1 cellular context compared by ENCODE assay signal in the genomic region with DNA sequence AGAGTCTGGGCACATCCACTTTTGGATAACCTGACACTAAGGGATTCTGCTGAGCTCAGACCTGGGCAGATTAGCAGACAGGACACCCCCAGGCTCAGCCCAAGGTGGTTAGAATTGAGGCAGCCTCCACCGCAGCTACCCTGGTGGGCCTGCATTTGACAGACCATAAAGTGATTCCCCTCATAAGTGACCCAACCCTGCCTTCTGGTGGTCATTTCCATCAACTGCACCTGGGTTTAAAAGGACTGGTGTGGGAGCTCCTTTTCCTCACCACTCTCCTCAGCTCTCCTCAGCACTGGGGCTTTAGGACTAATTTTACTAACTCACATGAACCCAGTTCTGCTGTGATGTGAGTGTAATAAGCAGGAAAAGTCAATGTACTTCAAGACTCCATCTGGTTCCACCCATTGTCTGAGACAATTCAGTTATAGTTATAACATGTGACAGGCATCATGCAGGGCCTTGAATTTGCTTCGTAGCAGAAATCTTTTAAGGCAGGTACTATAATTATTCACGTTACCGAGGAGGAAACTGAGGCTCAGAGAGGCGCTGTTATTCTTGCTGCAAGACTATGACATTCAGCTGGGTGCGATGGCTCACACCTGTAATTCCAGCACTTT.
TF ChIP-seq lines count a peak whose summit lies in the region.

No MANE protein-coding gene starts in this region.

TF ChIP-seq in GM23338, 12 proteins besides CTCF, POLR2A, EP300 and RAD21 (continued from another document):
- TF ChIP-seq, protein P1, sequence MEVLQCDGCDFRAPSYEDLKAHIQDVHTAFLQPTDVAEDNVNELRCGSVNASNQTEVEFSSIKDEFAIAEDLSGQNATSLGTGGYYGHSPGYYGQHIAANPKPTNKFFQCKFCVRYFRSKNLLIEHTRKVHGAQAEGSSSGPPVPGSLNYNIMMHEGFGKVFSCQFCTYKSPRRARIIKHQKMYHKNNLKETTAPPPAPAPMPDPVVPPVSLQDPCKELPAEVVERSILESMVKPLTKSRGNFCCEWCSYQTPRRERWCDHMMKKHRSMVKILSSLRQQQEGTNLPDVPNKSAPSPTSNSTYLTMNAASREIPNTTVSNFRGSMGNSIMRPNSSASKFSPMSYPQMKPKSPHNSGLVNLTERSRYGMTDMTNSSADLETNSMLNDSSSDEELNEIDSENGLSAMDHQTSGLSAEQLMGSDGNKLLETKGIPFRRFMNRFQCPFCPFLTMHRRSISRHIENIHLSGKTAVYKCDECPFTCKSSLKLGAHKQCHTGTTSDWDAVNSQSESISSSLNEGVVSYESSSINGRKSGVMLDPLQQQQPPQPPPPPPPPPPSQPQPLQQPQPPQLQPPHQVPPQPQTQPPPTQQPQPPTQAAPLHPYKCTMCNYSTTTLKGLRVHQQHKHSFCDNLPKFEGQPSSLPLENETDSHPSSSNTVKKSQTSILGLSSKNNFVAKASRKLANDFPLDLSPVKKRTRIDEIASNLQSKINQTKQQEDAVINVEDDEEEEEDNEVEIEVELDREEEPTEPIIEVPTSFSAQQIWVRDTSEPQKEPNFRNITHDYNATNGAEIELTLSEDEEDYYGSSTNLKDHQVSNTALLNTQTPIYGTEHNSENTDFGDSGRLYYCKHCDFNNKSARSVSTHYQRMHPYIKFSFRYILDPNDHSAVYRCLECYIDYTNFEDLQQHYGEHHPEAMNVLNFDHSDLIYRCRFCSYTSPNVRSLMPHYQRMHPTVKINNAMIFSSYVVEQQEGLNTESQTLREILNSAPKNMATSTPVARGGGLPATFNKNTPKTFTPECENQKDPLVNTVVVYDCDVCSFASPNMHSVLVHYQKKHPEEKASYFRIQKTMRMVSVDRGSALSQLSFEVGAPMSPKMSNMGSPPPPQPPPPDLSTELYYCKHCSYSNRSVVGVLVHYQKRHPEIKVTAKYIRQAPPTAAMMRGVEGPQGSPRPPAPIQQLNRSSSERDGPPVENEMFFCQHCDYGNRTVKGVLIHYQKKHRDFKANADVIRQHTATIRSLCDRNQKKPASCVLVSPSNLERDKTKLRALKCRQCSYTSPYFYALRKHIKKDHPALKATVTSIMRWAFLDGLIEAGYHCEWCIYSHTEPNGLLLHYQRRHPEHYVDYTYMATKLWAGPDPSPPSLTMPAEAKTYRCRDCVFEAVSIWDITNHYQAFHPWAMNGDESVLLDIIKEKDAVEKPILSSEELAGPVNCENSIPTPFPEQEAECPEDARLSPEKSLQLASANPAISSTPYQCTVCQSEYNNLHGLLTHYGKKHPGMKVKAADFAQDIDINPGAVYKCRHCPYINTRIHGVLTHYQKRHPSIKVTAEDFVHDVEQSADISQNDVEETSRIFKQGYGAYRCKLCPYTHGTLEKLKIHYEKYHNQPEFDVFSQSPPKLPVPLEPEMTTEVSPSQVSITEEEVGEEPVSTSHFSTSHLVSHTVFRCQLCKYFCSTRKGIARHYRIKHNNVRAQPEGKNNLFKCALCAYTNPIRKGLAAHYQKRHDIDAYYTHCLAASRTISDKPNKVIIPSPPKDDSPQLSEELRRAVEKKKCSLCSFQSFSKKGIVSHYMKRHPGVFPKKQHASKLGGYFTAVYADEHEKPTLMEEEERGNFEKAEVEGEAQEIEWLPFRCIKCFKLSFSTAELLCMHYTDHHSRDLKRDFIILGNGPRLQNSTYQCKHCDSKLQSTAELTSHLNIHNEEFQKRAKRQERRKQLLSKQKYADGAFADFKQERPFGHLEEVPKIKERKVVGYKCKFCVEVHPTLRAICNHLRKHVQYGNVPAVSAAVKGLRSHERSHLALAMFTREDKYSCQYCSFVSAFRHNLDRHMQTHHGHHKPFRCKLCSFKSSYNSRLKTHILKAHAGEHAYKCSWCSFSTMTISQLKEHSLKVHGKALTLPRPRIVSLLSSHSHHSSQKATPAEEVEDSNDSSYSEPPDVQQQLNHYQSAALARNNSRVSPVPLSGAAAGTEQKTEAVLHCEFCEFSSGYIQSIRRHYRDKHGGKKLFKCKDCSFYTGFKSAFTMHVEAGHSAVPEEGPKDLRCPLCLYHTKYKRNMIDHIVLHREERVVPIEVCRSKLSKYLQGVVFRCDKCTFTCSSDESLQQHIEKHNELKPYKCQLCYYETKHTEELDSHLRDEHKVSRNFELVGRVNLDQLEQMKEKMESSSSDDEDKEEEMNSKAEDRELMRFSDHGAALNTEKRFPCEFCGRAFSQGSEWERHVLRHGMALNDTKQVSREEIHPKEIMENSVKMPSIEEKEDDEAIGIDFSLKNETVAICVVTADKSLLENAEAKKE (CRISPR knock-in tag; IDR thresholded peaks at IDR 0.05): no peak
- TF ChIP-seq, protein P2, sequence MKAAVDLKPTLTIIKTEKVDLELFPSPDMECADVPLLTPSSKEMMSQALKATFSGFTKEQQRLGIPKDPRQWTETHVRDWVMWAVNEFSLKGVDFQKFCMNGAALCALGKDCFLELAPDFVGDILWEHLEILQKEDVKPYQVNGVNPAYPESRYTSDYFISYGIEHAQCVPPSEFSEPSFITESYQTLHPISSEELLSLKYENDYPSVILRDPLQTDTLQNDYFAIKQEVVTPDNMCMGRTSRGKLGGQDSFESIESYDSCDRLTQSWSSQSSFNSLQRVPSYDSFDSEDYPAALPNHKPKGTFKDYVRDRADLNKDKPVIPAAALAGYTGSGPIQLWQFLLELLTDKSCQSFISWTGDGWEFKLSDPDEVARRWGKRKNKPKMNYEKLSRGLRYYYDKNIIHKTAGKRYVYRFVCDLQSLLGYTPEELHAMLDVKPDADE (IDR thresholded peaks at IDR 0.05): no peak
- TF ChIP-seq POLR2AphosphoS5 (IDR thresholded peaks at IDR 0.05; ENCODE audit: low read depth): no peak
- TF ChIP-seq, protein P3, sequence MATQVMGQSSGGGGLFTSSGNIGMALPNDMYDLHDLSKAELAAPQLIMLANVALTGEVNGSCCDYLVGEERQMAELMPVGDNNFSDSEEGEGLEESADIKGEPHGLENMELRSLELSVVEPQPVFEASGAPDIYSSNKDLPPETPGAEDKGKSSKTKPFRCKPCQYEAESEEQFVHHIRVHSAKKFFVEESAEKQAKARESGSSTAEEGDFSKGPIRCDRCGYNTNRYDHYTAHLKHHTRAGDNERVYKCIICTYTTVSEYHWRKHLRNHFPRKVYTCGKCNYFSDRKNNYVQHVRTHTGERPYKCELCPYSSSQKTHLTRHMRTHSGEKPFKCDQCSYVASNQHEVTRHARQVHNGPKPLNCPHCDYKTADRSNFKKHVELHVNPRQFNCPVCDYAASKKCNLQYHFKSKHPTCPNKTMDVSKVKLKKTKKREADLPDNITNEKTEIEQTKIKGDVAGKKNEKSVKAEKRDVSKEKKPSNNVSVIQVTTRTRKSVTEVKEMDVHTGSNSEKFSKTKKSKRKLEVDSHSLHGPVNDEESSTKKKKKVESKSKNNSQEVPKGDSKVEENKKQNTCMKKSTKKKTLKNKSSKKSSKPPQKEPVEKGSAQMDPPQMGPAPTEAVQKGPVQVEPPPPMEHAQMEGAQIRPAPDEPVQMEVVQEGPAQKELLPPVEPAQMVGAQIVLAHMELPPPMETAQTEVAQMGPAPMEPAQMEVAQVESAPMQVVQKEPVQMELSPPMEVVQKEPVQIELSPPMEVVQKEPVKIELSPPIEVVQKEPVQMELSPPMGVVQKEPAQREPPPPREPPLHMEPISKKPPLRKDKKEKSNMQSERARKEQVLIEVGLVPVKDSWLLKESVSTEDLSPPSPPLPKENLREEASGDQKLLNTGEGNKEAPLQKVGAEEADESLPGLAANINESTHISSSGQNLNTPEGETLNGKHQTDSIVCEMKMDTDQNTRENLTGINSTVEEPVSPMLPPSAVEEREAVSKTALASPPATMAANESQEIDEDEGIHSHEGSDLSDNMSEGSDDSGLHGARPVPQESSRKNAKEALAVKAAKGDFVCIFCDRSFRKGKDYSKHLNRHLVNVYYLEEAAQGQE (IDR thresholded peaks at IDR 0.05; ENCODE audit: unreplicated experiment): no peak
- TF ChIP-seq ZNF331 (CRISPR knock-in tag; IDR thresholded peaks at IDR 0.05; ENCODE audit: low read depth): no peak
TF ChIP-seq in GM23338: peak in this region for 0.
